Comparison of ENCODE assay signal across 1 cellular context in genomic region chr6:157385482-157385881, GRCh38.
TF ChIP-seq lines count a peak whose summit lies in the region.

No MANE protein-coding gene starts in this region.

TF ChIP-seq in HEK293, 187 proteins besides CTCF, POLR2A, EP300 and RAD21 (continued from another document):
- no peak for TF ChIP-seq ZBTB11 (tag by site-specific recombination; conservative IDR thresholded peaks at IDR 0.05; ENCODE audit: low read depth)
- no peak for TF ChIP-seq ZNF19 (tag by site-specific recombination; IDR thresholded peaks at IDR 0.05; ENCODE audit: low read depth)
- peak; percentile 18; the same call in 1 of the 2 replicates for TF ChIP-seq PRDM1 (tag by site-specific recombination; IDR thresholded peaks at IDR 0.05)
